ENCODE assay signal across 28 cellular contexts in genomic region chr3:65890328-65890727, GRCh38.
"Had no signal": no experiment of that assay in that cellular context is flagged by ENCODE, and none has a peak within 500 bp of the region (broad histone marks: within the 10 kb centered on the region; RNA-seq: fewer than 3 reads in every experiment).

No MANE protein-coding gene starts in this region.

- H3K27me3 ChIP-seq: adrenal gland, breast epithelium, gastrocnemius medialis, hepatocyte, right lobe of liver, testis, upper lobe of left lung, vagina had no signal

- H2AFZ ChIP-seq: hepatocyte had no signal

- H3K4me1 Mint-ChIP-seq: activated naive CD8-positive, alpha-beta T cell treated with anti-CD3 and anti-CD28 coated beads for 36 hours; central memory CD8-positive, alpha-beta T cell had no signal

- H3K27me3 Mint-ChIP-seq: activated naive CD8-positive, alpha-beta T cell treated with anti-CD3 and anti-CD28 coated beads for 36 hours had no signal

- DNase-seq: activated CD4-positive, alpha-beta T cell treated with anti-CD3 and anti-CD28 coated beads for 48 hours; activated CD4-positive, alpha-beta T cell treated with anti-CD3 and anti-CD28 coated beads, Interleukin-2, amount 50 U/mL, for 48 hours; activated CD8-positive, alpha-beta memory T cell treated with anti-CD3 and anti-CD28 coated beads for 24 hours; activated effector memory CD4-positive, alpha-beta T cell treated with Interleukin-2 at 50 U/mL for 16 hours; activated naive CD4-positive, alpha-beta T cell treated with Interleukin-2 at 50 U/mL for 16 hours; activated naive CD8-positive, alpha-beta T cell treated with anti-CD3 and anti-CD28 coated beads for 36 hours; adrenal gland; effector memory CD4-positive, alpha-beta T cell; gastrocnemius medialis; islet precursor cell; left ventricle myocardium inferior; mucosa of descending colon; right lobe of liver; stimulated activated CD4-positive, alpha-beta T cell treated with anti-CD3 and anti-CD28 coated beads, Interleukin-12 subunit alpha, Interleukin-12 subunit beta, amount 100 ng/mL, for 4 hours; stimulated activated CD4-positive, alpha-beta T cell treated with anti-CD3 and anti-CD28 coated beads, Interleukin-4, amount 100 ng/mL, for 1 hour; stimulated activated naive CD8-positive, alpha-beta T cell treated with anti-CD3 and anti-CD28 coated beads, Interleukin-15, Interleukin-2, amounts not matched to agents 100 U/mL and 50 U/mL, for 24 hours; T-helper 1 cell; testis had no signal

- ATAC-seq: activated CD4-positive, CD25-positive, alpha-beta regulatory T cell treated with anti-CD3 and anti-CD28 coated beads, Interleukin-2, amount 50 U/mL, for 24 hours; gastrocnemius medialis; mucosa of descending colon; stimulated activated naive CD8-positive, alpha-beta T cell treated with anti-CD3 and anti-CD28 coated beads, Interleukin-15, Interleukin-2, amounts not matched to agents 100 U/mL and 50 U/mL, for 24 hours had no signal

- H3K27ac ChIP-seq: gastrocnemius medialis, hepatocyte, right lobe of liver, skin epidermis, testis, upper lobe of left lung, vagina had no signal

- H3K36me3 Mint-ChIP-seq: activated naive CD8-positive, alpha-beta T cell treated with anti-CD3 and anti-CD28 coated beads for 36 hours had no signal

- H3K9me3 ChIP-seq: adrenal gland, breast epithelium, gastrocnemius medialis, left ventricle myocardium inferior, mucosa of descending colon, right lobe of liver, testis, upper lobe of left lung, vagina had no signal

- H3K4me3 Mint-ChIP-seq: activated naive CD8-positive, alpha-beta T cell treated with anti-CD3 and anti-CD28 coated beads for 36 hours; central memory CD8-positive, alpha-beta T cell; nephron; T-helper 2 cell treated with Interferon-gamma antibody and Interleukin-4, amounts not matched to agents 5 μg/mL and 100 μg/mL, for 36 hours had no signal

- H3K9me3 Mint-ChIP-seq: activated naive CD8-positive, alpha-beta T cell treated with anti-CD3 and anti-CD28 coated beads for 36 hours; nephron; T-helper 2 cell treated with Interferon-gamma antibody and Interleukin-4, amounts not matched to agents 5 μg/mL and 100 μg/mL, for 36 hours had no signal

- H3K4me2 ChIP-seq: hepatocyte had no signal

- H3K4me3 ChIP-seq: adrenal gland, breast epithelium, gastrocnemius medialis, hepatocyte, left ventricle myocardium inferior, lung, mucosa of descending colon, right lobe of liver, skin epidermis, testis, upper lobe of left lung, vagina had no signal

- H3K4me1 ChIP-seq: breast epithelium, right lobe of liver, testis had no signal

- H3K27ac Mint-ChIP-seq: activated naive CD8-positive, alpha-beta T cell treated with anti-CD3 and anti-CD28 coated beads for 36 hours; T-helper 2 cell treated with Interferon-gamma antibody and Interleukin-4, amounts not matched to agents 5 μg/mL and 100 μg/mL, for 36 hours had no signal

- H3K36me3 ChIP-seq: adrenal gland, breast epithelium, gastrocnemius medialis, left ventricle myocardium inferior, right lobe of liver, upper lobe of left lung, vagina had no signal
